Comparison of ENCODE assay signal across 8 cellular contexts in genomic region chr16:58249780-58250478, GRCh38. TPM values are rescaled to one million over a fixed set of nuclear protein-coding genes. Genes with fewer than 3 reads are reported as not detected.
A peak's percentile ranks its signal among the peaks of the same experiment; 100 is the strongest.
DNase-seq lines count a peak whose midpoint lies in the region; ATAC-seq, FAIRE-seq and TF ChIP-seq lines count a peak whose summit lies in the region.

No MANE protein-coding gene starts in this region.

- intact Hi-C loops in CD14-positive monocyte (cut with micrococcal nuclease), result no loop called here

- no peaks in the 10 kb centered on the region for H3K9me3 ChIP-seq in endocrine pancreas (ENCODE audit: control insufficient read depth, low read length)

- H3K36me3 Mint-ChIP-seq in CD14-positive monocyte (no peaks in the 10 kb centered on the region), mesothelial cell of epicardium (peaks cover 2% of the 10 kb centered on the region)

- no peaks in the 10 kb centered on the region for H3K36me3 ChIP-seq in endocrine pancreas (ENCODE audit: control insufficient read depth, insufficient read depth, low read length)

- peaks cover 11% of the 10 kb centered on the region for H3K4me1 Mint-ChIP-seq in CD14-positive monocyte
- peaks cover 4% of the 10 kb centered on the region for H3K4me1 Mint-ChIP-seq in mesothelial cell of epicardium

- H3K27ac Mint-ChIP-seq in CD14-positive monocyte, result peak overlapping the region in 6 of 7 donors; percentile 40 to 83 (median 71)
- H3K27ac Mint-ChIP-seq in mesothelial cell of epicardium, result peak overlapping the region; percentile 78

- H3K27me3 ChIP-seq in endocrine pancreas (ENCODE audit: control insufficient read depth, insufficient read depth, low read length), result no peaks in the 10 kb centered on the region

- DNase-seq in CD14-positive monocyte (ENCODE audit: low spot score) (peak; percentile 62), GM19239 (ENCODE audit: insufficient read length, low spot score) (peak; percentile 86), NCI-H82 (lab: John Stamatoyannopoulos, UW) (peak; percentile 73), mesothelial cell of epicardium (ENCODE audit: low spot score in 2 of 2, unreplicated experiment in 2 of 2) (peak; percentile 74 to 89)
- DNase-seq in activated CD8-positive, alpha-beta memory T cell treated with anti-CD3 and anti-CD28 coated beads for 24 hours, result peak; percentile 92
- DNase-seq in stimulated activated CD8-positive, alpha-beta memory T cell treated with anti-CD3 and anti-CD28 coated beads, Interleukin-15, amount 100 ng/mL, for 24 hours (ENCODE audit: low read depth), result peak; percentile 73

- peak overlapping the region; percentile 83 for H3K4me3 ChIP-seq in endocrine pancreas (ENCODE audit: control insufficient read depth, insufficient read depth, low read length)

- peak overlapping the region; percentile 71 for H3K9ac ChIP-seq in endocrine pancreas (ENCODE audit: control insufficient read depth, insufficient read depth, low read length)

- H3K4me1 ChIP-seq in endocrine pancreas (ENCODE audit: control insufficient read depth, insufficient read depth, low read length), result no peaks in the 10 kb centered on the region

- no peak for TF ChIP-seq CTCF in CD14-positive monocyte (IDR thresholded peaks at IDR 0.05)
- TF ChIP-seq CTCF in mesothelial cell of epicardium (IDR thresholded peaks at IDR 0.05; ENCODE audit: unreplicated experiment), result no peak

- H3K4me3 Mint-ChIP-seq in CD14-positive monocyte (peak overlapping the region; percentile 84 to 92), mesothelial cell of epicardium (peak overlapping the region; percentile 80)

- H3K27me3 Mint-ChIP-seq in CD14-positive monocyte (ENCODE audit: low read depth in 3 of 3), result peaks cover 19 to 24% (median 20%) of the 10 kb centered on the region in 3 donors
- H3K27me3 Mint-ChIP-seq in mesothelial cell of epicardium (ENCODE audit: low read depth), result peaks cover 4% of the 10 kb centered on the region

- FAIRE-seq in GM19239 (lab: Jason Lieb, UNC), result peak; percentile 94

- ATAC-seq in HG03432 (IDR thresholded peaks at IDR 0.05; ENCODE audit: unreplicated experiment), result peak; percentile 93

- peaks cover 0 to 6% (median 0%) of the 10 kb centered on the region in 7 donors for H3K9me3 Mint-ChIP-seq in CD14-positive monocyte
- no peaks in the 10 kb centered on the region for H3K9me3 Mint-ChIP-seq in mesothelial cell of epicardium

RNA-seq across cellular contexts. Expression of gene PRSS54, which starts 44.9 kb away (rescaled TPM):
- polyA plus RNA-seq in CD14-positive monocyte, result not detected
- total RNA-seq in mesothelial cell of epicardium, result not detected in 3 replicates

RNA-seq across cellular contexts. Expression of gene CSNK2A2, which starts 52.0 kb away (rescaled TPM):
- 1 to 10 TPM; 1.6 to 9.2 TPM for polyA plus RNA-seq in CD14-positive monocyte
- total RNA-seq in mesothelial cell of epicardium, result 76.8 to 80.9 TPM (median 79.3 TPM) in 3 replicates

Comparison
In these comparisons a context has a peak if more than half of its experiments do, and no peak if none do; other contexts are left out.
1. Peak in every context shown above with its lines: DNase-seq, ATAC-seq and H3K4me3 ChIP-seq.